8 cellular contexts compared by ENCODE assay signal in the genomic region with DNA sequence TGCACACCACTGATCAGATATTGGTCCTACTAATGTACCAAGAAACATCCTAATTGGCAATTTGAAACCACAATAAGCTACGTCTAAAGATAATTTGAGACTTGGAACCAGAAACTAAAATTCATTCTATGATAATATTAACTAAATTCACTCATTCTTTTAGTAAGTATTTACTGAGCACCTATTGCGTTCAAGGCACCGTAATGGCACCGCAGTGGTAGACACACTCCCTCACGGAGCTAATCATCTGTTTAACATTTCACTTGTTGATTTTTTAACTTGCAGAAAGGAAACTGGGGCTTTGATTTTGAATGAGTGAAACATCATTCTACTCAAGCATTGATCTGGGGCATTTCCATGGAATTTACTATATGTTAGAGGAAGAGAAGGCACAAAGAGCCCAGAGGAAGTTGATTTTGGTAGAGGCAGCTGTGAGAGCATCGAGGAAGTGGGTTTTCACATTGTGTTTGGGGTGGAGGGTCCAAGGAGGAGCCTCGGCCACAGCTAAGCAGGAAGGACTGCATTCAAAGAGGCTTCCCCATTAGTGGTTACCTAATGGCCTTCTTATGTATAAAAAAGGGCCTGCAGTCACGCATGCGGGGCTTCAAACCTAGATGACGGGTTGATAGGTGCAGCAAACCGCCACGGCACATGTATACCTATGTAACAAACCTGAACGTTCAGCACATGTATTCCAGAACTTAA. TPM values are rescaled to one million over a fixed set of nuclear protein-coding genes. Genes with fewer than 3 reads are reported as not detected.
DNase-seq lines count a peak whose midpoint lies in the region; ATAC-seq, FAIRE-seq and TF ChIP-seq lines count a peak whose summit lies in the region.
"Had no signal": no experiment of that assay in that cellular context is flagged by ENCODE, and none has a peak within 500 bp of the region (broad histone marks: within the 10 kb centered on the region; RNA-seq: fewer than 3 reads in every experiment).

No MANE protein-coding gene starts in this region.

- no peak overlapping the region for H3K4me3 ChIP-seq in SJSA1
- H3K4me3 ChIP-seq in endothelial cell of umbilical vein (replicated peaks in 1 of 3; ENCODE audit: insufficient read depth in 1 of 3, low read depth in 1 of 3, low read length in 3 of 3) = no peak overlapping the region

- no peak overlapping the region for H3K4me2 ChIP-seq in H9 (ENCODE audit: insufficient read depth, insufficient read length, low read length)
- H3K4me2 ChIP-seq in endothelial cell of umbilical vein (ENCODE audit: insufficient read depth, low read length) = no peak overlapping the region

- H2AK5ac ChIP-seq in H9 (ENCODE audit: insufficient read length, low read length) = no peak overlapping the region

- peaks cover 6% of the 10 kb centered on the region; the same call in 1 of the 2 replicates for H3K4me1 ChIP-seq in H9 (ENCODE audit: insufficient read depth, low read length)
- H3K4me1 ChIP-seq in SJSA1 (replicated peaks) = peaks cover 67% of the 10 kb centered on the region
- peaks cover 84% of the 10 kb centered on the region for H3K4me1 ChIP-seq in endothelial cell of umbilical vein (ENCODE audit: control insufficient read depth, extremely low read depth, insufficient read depth, low read length)

- H4K91ac ChIP-seq in H9 (ENCODE audit: insufficient read length, low read depth, low read length) = no peak overlapping the region

- peak overlapping the region; percentile 8 for H3K27ac ChIP-seq in H9 (ENCODE audit: insufficient read length, low read depth, low read length)
- H3K27ac ChIP-seq in SJSA1 = 0 out of 2 replicates have a peak overlapping the region, but pooled peaks have one; percentile 14
- H3K27ac ChIP-seq in endothelial cell of umbilical vein (ENCODE audit: insufficient read depth, low read depth, low read length) = peak overlapping the region; percentile 45

- H2BK120ac ChIP-seq in H9 (ENCODE audit: low read depth, low read length, poor library complexity, severe bottlenecking) = no peak overlapping the region

- intact Hi-C loops in endothelial cell of umbilical vein (cut with micrococcal nuclease) = loop anchor here (1.0 kb wide), 3 partner anchors 18 to 74 kb away; no protein-coding TSS in a partner anchor

- no peak overlapping the region for H3K4me3 Mint-ChIP-seq in H9
- H3K4me3 Mint-ChIP-seq in stimulated activated naive B cell treated with anti-CD40 and anti-IgM and Interleukin-4, amounts not matched to agents 10 μg/mL and 1 μg/mL and 100 μg/mL, for 72 hours = peak overlapping the region; percentile 81 to 88

- H2AFZ ChIP-seq in H9 (ENCODE audit: low read length) (no peak overlapping the region), endothelial cell of umbilical vein (ENCODE audit: low read depth, low read length) (no peak overlapping the region)

- peaks cover 49 to 73% of the 10 kb centered on the region in 2 experiments for H3K4me1 Mint-ChIP-seq in H9
- peaks cover 74 to 99% of the 10 kb centered on the region in 2 donors for H3K4me1 Mint-ChIP-seq in stimulated activated naive B cell treated with anti-CD40 and anti-IgM and Interleukin-4, amounts not matched to agents 10 μg/mL and 1 μg/mL and 100 μg/mL, for 72 hours

- H4K5ac ChIP-seq in H9 (ENCODE audit: insufficient read length, low read depth, low read length) = no peak overlapping the region

- no peaks in the 10 kb centered on the region for H3K9me3 ChIP-seq in H9 (ENCODE audit: control insufficient read depth, low read depth, low read length)
- no peaks in the 10 kb centered on the region for H3K9me3 ChIP-seq in SJSA1 (replicated peaks)
- no peaks in the 10 kb centered on the region for H3K9me3 ChIP-seq in endothelial cell of umbilical vein (replicated peaks; ENCODE audit: control insufficient read depth, insufficient read depth, low read length)

- POLR2A ChIA-PET in endothelial cell of umbilical vein (lab: Charles Lee) = interaction anchor here (0.8 kb wide), 1 partner anchor 55 kb away, joined by 3 read pairs; no protein-coding TSS in a partner anchor

- CTCF ChIA-PET in endothelial cell of umbilical vein (lab: Charles Lee) = interaction anchor here (0.9 to 2.8 kb wide), 6 partner anchors 18 to 124 kb away, joined by 3 to 16 read pairs (median 4); no protein-coding TSS in a partner anchor

- H3K23me2 ChIP-seq in H9 (ENCODE audit: insufficient read length, low read depth, low read length, poor library complexity, severe bottlenecking) = no peaks in the 10 kb centered on the region

- TF ChIP-seq POLR2A in endothelial cell of umbilical vein (IDR thresholded peaks at IDR 0.05; ENCODE audit: low read depth, low read length) = no peak

- H2BK12ac ChIP-seq in H9 (ENCODE audit: insufficient read length, low read depth, low read length) = no peak overlapping the region

- no peaks in the 10 kb centered on the region for H3K27me3 ChIP-seq in H9 (ENCODE audit: insufficient read depth, low read length)
- H3K27me3 ChIP-seq in SJSA1 (replicated peaks) = no peaks in the 10 kb centered on the region
- no peaks in the 10 kb centered on the region for H3K27me3 ChIP-seq in endothelial cell of umbilical vein (ENCODE audit: control insufficient read depth in 2 of 2, insufficient read depth in 2 of 2, low read length in 2 of 2)

- no peaks in the 10 kb centered on the region for H3K9me1 ChIP-seq in endothelial cell of umbilical vein (replicated peaks; ENCODE audit: control insufficient read depth, extremely low read depth, insufficient read depth, low read length)

- TF ChIP-seq CTCF in H9 (conservative IDR thresholded peaks at IDR 0.05) (no peak), endothelial cell of umbilical vein (IDR thresholded peaks at IDR 0.05; ENCODE audit: extremely low read depth in 1 of 2, insufficient read depth in 1 of 2, low read depth in 1 of 2, low read length in 2 of 2) (no peak)

- H3K9ac ChIP-seq in H9 (ENCODE audit: extremely low read depth, insufficient read length, low read length) (no peak overlapping the region), endothelial cell of umbilical vein (replicated peaks; ENCODE audit: extremely low read depth, insufficient read depth, low read length) (no peak overlapping the region)

- H4K8ac ChIP-seq in H9 (replicated peaks; ENCODE audit: insufficient read length, low read depth, low read length) = no peak overlapping the region

- no peaks in the 10 kb centered on the region for H3K36me3 ChIP-seq in SJSA1
- H3K36me3 ChIP-seq in endothelial cell of umbilical vein (ENCODE audit: control insufficient read depth in 2 of 2, extremely low read depth in 1 of 2, insufficient read depth in 2 of 2, low read length in 2 of 2) = no peaks in the 10 kb centered on the region

- no peak overlapping the region for H2BK15ac ChIP-seq in H9 (ENCODE audit: low read depth, low read length)

- no peak overlapping the region for H3K56ac ChIP-seq in H9 (ENCODE audit: insufficient read length, low read depth, low read length)

- H3K79me1 ChIP-seq in H9 (ENCODE audit: insufficient read depth, low read depth, low read length, poor library complexity, severe bottlenecking) = no peaks in the 10 kb centered on the region

- peaks cover 43% of the 10 kb centered on the region; the same call in 1 of the 2 replicates for H3K79me2 ChIP-seq in H9 (ENCODE audit: insufficient read depth, low read length)
- peaks cover 87% of the 10 kb centered on the region for H3K79me2 ChIP-seq in endothelial cell of umbilical vein (ENCODE audit: control insufficient read depth, insufficient read depth, low read length)

- peak overlapping the region in 2 of 3 experiments; percentile 47; a peak in 3 of 7 replicates for H3K27ac Mint-ChIP-seq in H9
- peak overlapping the region; percentile 91 for H3K27ac Mint-ChIP-seq in stimulated activated naive B cell treated with anti-CD40 and anti-IgM and Interleukin-4, amounts not matched to agents 10 μg/mL and 1 μg/mL and 100 μg/mL, for 72 hours

- H4K20me1 ChIP-seq in H9 (ENCODE audit: control insufficient read depth, insufficient read depth, insufficient read length) (no peaks in the 10 kb centered on the region), endothelial cell of umbilical vein (replicated peaks; ENCODE audit: control insufficient read depth, extremely low read depth, insufficient read depth, low read length) (no peaks in the 10 kb centered on the region)

- H3K4ac ChIP-seq in H9 (ENCODE audit: low read depth, low read length) = no peak overlapping the region

- ATAC-seq in stimulated activated naive B cell treated with anti-CD40 and anti-IgM and Interleukin-4, amounts not matched to agents 10 μg/mL and 1 μg/mL and 100 μg/mL, for 72 hours (replicated peaks) = peak; percentile 30 to 44
- ATAC-seq in HG02588 (IDR thresholded peaks at IDR 0.05; ENCODE audit: unreplicated experiment) = no peak

- no peak overlapping the region for H3T11ph ChIP-seq in H9 (ENCODE audit: low read length)

- H3K23ac ChIP-seq in H9 (ENCODE audit: insufficient read length, low read depth, low read length) = no peak overlapping the region

- DNase-seq in H9 (no peak), SJSA1 (ENCODE audit: low read depth in 1 of 2, low spot score in 2 of 2) (no peak), endothelial cell of umbilical vein (ENCODE audit: low read depth, low spot score) (no peak), NCI-H2107 (lab: John Stamatoyannopoulos, UW) (no peak), midbrain (lab: John Stamatoyannopoulos, UW) (no peak)
- peak; percentile 69 for DNase-seq in stimulated activated naive B cell treated with anti-CD40 and anti-IgM and Interleukin-4, amounts not matched to agents 10 μg/mL and 1 μg/mL and 100 μg/mL, for 72 hours

- WGBS in H9 (ENCODE audit: extremely low coverage, insufficient read length, low lambda C conversion rate) = no CpG with 5 or more reads among the region's 13 CpGs

- H3K18ac ChIP-seq in H9 (ENCODE audit: insufficient read length, low read depth, low read length) = no peak overlapping the region

- H2BK5ac ChIP-seq in H9 (ENCODE audit: insufficient read length, low read length) = no peak overlapping the region

- H2BK20ac ChIP-seq in H9 (ENCODE audit: low read depth, low read length, poor library complexity, severe bottlenecking) = no peak overlapping the region

- H3K9me3 Mint-ChIP-seq in H9 = no peaks in the 10 kb centered on the region
- H3K9me3 Mint-ChIP-seq in stimulated activated naive B cell treated with anti-CD40 and anti-IgM and Interleukin-4, amounts not matched to agents 10 μg/mL and 1 μg/mL and 100 μg/mL, for 72 hours = peaks cover 0 to 5% of the 10 kb centered on the region in 2 donors
- H3K9me3 Mint-ChIP-seq: nephron had no signal

- no peak overlapping the region for H3K14ac ChIP-seq in H9 (ENCODE audit: insufficient read depth, low read length)

- H3K27me3 Mint-ChIP-seq in H9 (ENCODE audit: low read depth) = no peaks in the 10 kb centered on the region
- no peaks in the 10 kb centered on the region for H3K27me3 Mint-ChIP-seq in stimulated activated naive B cell treated with anti-CD40 and anti-IgM and Interleukin-4, amounts not matched to agents 10 μg/mL and 1 μg/mL and 100 μg/mL, for 72 hours

- BruUV-seq in endothelial cell of umbilical vein (replicated peaks; lab: Mats Ljungman, UMichigan) = no TSS peak

- dilution Hi-C loops in endothelial cell of umbilical vein (cut with MboI; ENCODE audit: extremely low pct_ligation_motif_present, low sequenced_read_pairs) = no loop called here

- H3K36me3 Mint-ChIP-seq in H9 (ENCODE audit: insufficient read depth in 1 of 3, low read depth in 3 of 3) = peaks cover 4% of the 10 kb centered on the region in 3 experiments; a peak in 3 of 7 replicates
- H3K36me3 Mint-ChIP-seq in stimulated activated naive B cell treated with anti-CD40 and anti-IgM and Interleukin-4, amounts not matched to agents 10 μg/mL and 1 μg/mL and 100 μg/mL, for 72 hours = peaks cover 53 to 66% of the 10 kb centered on the region in 2 donors

- no peak for FAIRE-seq in endothelial cell of umbilical vein (lab: Jason Lieb, UNC)

RNA-seq across cellular contexts. Expression of a gene that starts 7.1 kb away (rescaled TPM):
- total RNA-seq in H9 (2021) = 53.9 and 55.6 TPM in 2 replicates
- total RNA-seq in SJSA1 (2014; rRNA removed; shearing (Covaris generic)) = 23.6 and 24.7 TPM in 2 replicates
- total RNA-seq in endothelial cell of umbilical vein = 124 TPM in 2 replicates
- 50.0 and 53.3 TPM in 2 replicates for polyA plus RNA-seq in endothelial cell of umbilical vein
- polyA plus RNA-seq in endothelial cell of umbilical vein (2011; cell fraction: cytosol; rRNA removed) = 51.0 and 57.8 TPM in 2 replicates
- 75.3 and 79.7 TPM in 2 replicates for polyA plus RNA-seq in endothelial cell of umbilical vein (2011; cell fraction: nucleus; rRNA removed)
- 72.5 and 82.9 TPM in 2 replicates for polyA plus RNA-seq in endothelial cell of umbilical vein (2012)
- 50.3 and 57.7 TPM in 2 replicates for polyA minus RNA-seq in endothelial cell of umbilical vein
- 17.2 TPM for polyA minus RNA-seq in endothelial cell of umbilical vein (2011; cell fraction: cytosol; rRNA and poly(A)+ RNA removed)
- 35.9 and 37.0 TPM in 2 replicates for polyA minus RNA-seq in endothelial cell of umbilical vein (2011; cell fraction: nucleus; rRNA and poly(A)+ RNA removed)

Comparison
In these comparisons a context has a peak if more than half of its experiments do, and no peak if none do; other contexts are left out.
1. H3K4me3 Mint-ChIP-seq: peak in stimulated activated naive B cell treated with anti-CD40 and anti-IgM and Interleukin-4, amounts not matched to agents 10 μg/mL and 1 μg/mL and 100 μg/mL, for 72 hours (2 of 2); none in H9 (0 of 2).
2. Peak in every context shown above with its lines, with median percentiles within 50 percentile points of each other: H3K27ac ChIP-seq.